9 cellular contexts compared by ENCODE assay signal in genomic region chrX:100685284-100685996, GRCh38. TPM values are rescaled to one million over a fixed set of nuclear protein-coding genes. Genes with fewer than 3 reads are reported as not detected.
DNase-seq lines count a peak whose midpoint lies in the region; ATAC-seq and TF ChIP-seq lines count a peak whose summit lies in the region.
"Had no signal": no experiment of that assay in that cellular context is flagged by ENCODE, and none has a peak within 500 bp of the region (broad histone marks: within the 10 kb centered on the region; RNA-seq: fewer than 3 reads in every experiment).

No MANE protein-coding gene starts in this region.

- H3K27me3 ChIP-seq in mesendoderm (ENCODE audit: insufficient read depth, low read length, poor library complexity): no peaks in the 10 kb centered on the region

- H3K79me2 ChIP-seq in mesendoderm (ENCODE audit: control insufficient read depth, insufficient read depth, low read length): no peaks in the 10 kb centered on the region

- no peak overlapping the region for H2BK120ac ChIP-seq in mesendoderm (ENCODE audit: low read depth, low read length)

- no peak overlapping the region for H3K23ac ChIP-seq in mesendoderm (ENCODE audit: low read length)

- no peak overlapping the region for H3K4ac ChIP-seq in mesendoderm (ENCODE audit: low read depth, low read length)

- H3K4me3 Mint-ChIP-seq in CD14-positive monocyte: no peak overlapping the region
- H3K4me3 Mint-ChIP-seq in stimulated activated naive B cell treated with anti-CD40 and anti-IgM and Interleukin-4, amounts not matched to agents 10 μg/mL and 1 μg/mL and 100 μg/mL, for 72 hours: no peak overlapping the region
- H3K4me3 Mint-ChIP-seq: activated naive CD4-positive, alpha-beta T cell treated with anti-CD3 and anti-CD28 coated beads, Interleukin-2, amount 50 U/mL, for 24 hours had no signal

- intact Hi-C loops in CD14-positive monocyte (cut with micrococcal nuclease): loop anchor here in 1 of 2 donors (5.0 kb wide), 1 partner anchor 82 kb away; no protein-coding TSS in a partner anchor

- peak; percentile 70 for TF ChIP-seq CTCF in CD14-positive monocyte (IDR thresholded peaks at IDR 0.05)

- no peaks in the 10 kb centered on the region for H3K36me3 ChIP-seq in mesendoderm (ENCODE audit: control insufficient read depth, insufficient read depth, low read length)

- H3K4me2 ChIP-seq in mesendoderm (ENCODE audit: low read length): no peak overlapping the region

- H3K79me1 ChIP-seq in mesendoderm (ENCODE audit: low read length): no peaks in the 10 kb centered on the region

- ATAC-seq in GM19351 (IDR thresholded peaks at IDR 0.05; ENCODE audit: unreplicated experiment) (peak; percentile 77), HG03520 (IDR thresholded peaks at IDR 0.05; ENCODE audit: unreplicated experiment) (peak; percentile 76)
- peak; percentile 75 to 79 for ATAC-seq in stimulated activated naive B cell treated with anti-CD40 and anti-IgM and Interleukin-4, amounts not matched to agents 10 μg/mL and 1 μg/mL and 100 μg/mL, for 72 hours (replicated peaks)

- H2BK5ac ChIP-seq in mesendoderm (ENCODE audit: low read length): no peak overlapping the region

- H3K4me1 ChIP-seq in mesendoderm (ENCODE audit: control insufficient read depth, low read depth, low read length): no peaks in the 10 kb centered on the region

- no peak overlapping the region for H3K4me3 ChIP-seq in mesendoderm (ENCODE audit: low read length)

- DNase-seq in CD14-positive monocyte (ENCODE audit: low spot score) (no peak), NCI-H748 (lab: John Stamatoyannopoulos, UW; ENCODE audit: unreplicated experiment) (peak; percentile 68), mesendoderm (peak; percentile 82)
- peak; percentile 62 to 68 for DNase-seq in activated CD4-positive, alpha-beta T cell treated with anti-CD3 and anti-CD28 coated beads, Interleukin-2, amount 50 U/mL, for 48 hours
- DNase-seq in effector CD8-positive, alpha-beta T cell (lab: John Stamatoyannopoulos, UW): peak; percentile 19
- peak; percentile 64 for DNase-seq in stimulated activated naive B cell treated with anti-CD40 and anti-IgM and Interleukin-4, amounts not matched to agents 10 μg/mL and 1 μg/mL and 100 μg/mL, for 72 hours

- WGBS in mesendoderm (ENCODE audit: extremely low coverage, insufficient coverage, low lambda C conversion rate): no CpG with 5 or more reads among the region's 5 CpGs

- H2AK5ac ChIP-seq in mesendoderm (ENCODE audit: low read length): no peak overlapping the region

- no peak overlapping the region for H3K27ac ChIP-seq in mesendoderm (ENCODE audit: low read depth, low read length)

- H3K56ac ChIP-seq in mesendoderm (ENCODE audit: low read length): no peak overlapping the region

- H3K18ac ChIP-seq in mesendoderm (ENCODE audit: low read length): no peak overlapping the region

- H4K5ac ChIP-seq in mesendoderm (ENCODE audit: low read length): no peak overlapping the region

- peaks cover 0 to 3% (median 0%) of the 10 kb centered on the region in 7 donors for H3K9me3 Mint-ChIP-seq in CD14-positive monocyte
- no peaks in the 10 kb centered on the region for H3K9me3 Mint-ChIP-seq in stimulated activated naive B cell treated with anti-CD40 and anti-IgM and Interleukin-4, amounts not matched to agents 10 μg/mL and 1 μg/mL and 100 μg/mL, for 72 hours
- H3K9me3 Mint-ChIP-seq: activated naive CD4-positive, alpha-beta T cell treated with anti-CD3 and anti-CD28 coated beads, Interleukin-2, amount 50 U/mL, for 24 hours had no signal

- peaks cover 0 to 16% (median 2%) of the 10 kb centered on the region in 3 donors for H3K27me3 Mint-ChIP-seq in CD14-positive monocyte (ENCODE audit: low read depth in 3 of 3)
- H3K27me3 Mint-ChIP-seq in stimulated activated naive B cell treated with anti-CD40 and anti-IgM and Interleukin-4, amounts not matched to agents 10 μg/mL and 1 μg/mL and 100 μg/mL, for 72 hours: no peaks in the 10 kb centered on the region
- H3K27me3 Mint-ChIP-seq: activated naive CD4-positive, alpha-beta T cell treated with anti-CD3 and anti-CD28 coated beads, Interleukin-2, amount 50 U/mL, for 24 hours had no signal

- H3K36me3 Mint-ChIP-seq in CD14-positive monocyte: no peaks in the 10 kb centered on the region
- no peaks in the 10 kb centered on the region for H3K36me3 Mint-ChIP-seq in stimulated activated naive B cell treated with anti-CD40 and anti-IgM and Interleukin-4, amounts not matched to agents 10 μg/mL and 1 μg/mL and 100 μg/mL, for 72 hours
- H3K36me3 Mint-ChIP-seq: activated naive CD4-positive, alpha-beta T cell treated with anti-CD3 and anti-CD28 coated beads, Interleukin-2, amount 50 U/mL, for 24 hours had no signal

- H3K9ac ChIP-seq in mesendoderm (ENCODE audit: low read length): no peak overlapping the region

- H3K27ac Mint-ChIP-seq in CD14-positive monocyte: no peak overlapping the region
- H3K27ac Mint-ChIP-seq in stimulated activated naive B cell treated with anti-CD40 and anti-IgM and Interleukin-4, amounts not matched to agents 10 μg/mL and 1 μg/mL and 100 μg/mL, for 72 hours: no peak overlapping the region
- H3K27ac Mint-ChIP-seq: activated naive CD4-positive, alpha-beta T cell treated with anti-CD3 and anti-CD28 coated beads, Interleukin-2, amount 50 U/mL, for 24 hours had no signal

- no peak overlapping the region for H4K8ac ChIP-seq in mesendoderm (ENCODE audit: low read depth, low read length)

- peaks cover 3% of the 10 kb centered on the region for H3K4me1 Mint-ChIP-seq in CD14-positive monocyte
- peaks cover 26 to 27% of the 10 kb centered on the region in 2 donors for H3K4me1 Mint-ChIP-seq in stimulated activated naive B cell treated with anti-CD40 and anti-IgM and Interleukin-4, amounts not matched to agents 10 μg/mL and 1 μg/mL and 100 μg/mL, for 72 hours

- H2BK15ac ChIP-seq in mesendoderm (replicated peaks; ENCODE audit: low read depth): no peak overlapping the region

RNA-seq across cellular contexts. Expression of gene SRPX2, which starts 41.4 kb away (rescaled TPM):
- not detected for polyA plus RNA-seq in CD14-positive monocyte
- polyA plus RNA-seq in mesendoderm (2013, experiment 1 of 2): 0.10 TPM
- polyA plus RNA-seq in mesendoderm (2013, experiment 2 of 2): 0.03 TPM

RNA-seq across cellular contexts. Expression of gene SYTL4, which starts 46.5 kb away (rescaled TPM):
- under 1 TPM in 1 of 2 donors, not detected in 1; 0.17 TPM for polyA plus RNA-seq in CD14-positive monocyte
- polyA plus RNA-seq in mesendoderm (2013, experiment 1 of 2): 0.01 TPM
- 0.04 TPM for polyA plus RNA-seq in mesendoderm (2013, experiment 2 of 2)

RNA-seq across cellular contexts. Expression of gene TSPAN6, which starts 48.8 kb away (rescaled TPM):
- polyA plus RNA-seq in CD14-positive monocyte: not detected
- 54.6 TPM for polyA plus RNA-seq in mesendoderm (2013, experiment 1 of 2)
- 53.8 TPM for polyA plus RNA-seq in mesendoderm (2013, experiment 2 of 2)
